Comparison of ENCODE assay signal across 7 cellular contexts in genomic region chr7:147161405-147161804, GRCh38.
"Had no signal": no experiment of that assay in that cellular context is flagged by ENCODE, and none has a peak within 500 bp of the region (broad histone marks: within the 10 kb centered on the region; RNA-seq: fewer than 3 reads in every experiment).

No MANE protein-coding gene starts in this region.

- H2AFZ ChIP-seq: GM23248 had no signal

- FAIRE-seq: H54 had no signal

- H3K27ac ChIP-seq: GM23248, HL-60 had no signal

- H3K9ac ChIP-seq: GM23248 had no signal

- DNase-seq: GM23248, GOT3, H9, HCEC 1CT, KG1 had no signal

- H3K4me3 ChIP-seq: GM23248 had no signal
